ENCODE assay signal across 17 cellular contexts in genomic region chr6:16474834-16475781, GRCh38.
DNase-seq lines count a peak whose midpoint lies in the region; ATAC-seq and TF ChIP-seq lines count a peak whose summit lies in the region.
"Had no signal": no experiment of that assay in that cellular context is flagged by ENCODE, and none has a peak within 500 bp of the region (broad histone marks: within the 10 kb centered on the region; RNA-seq: fewer than 3 reads in every experiment).

No MANE protein-coding gene starts in this region.

- no peak overlapping the region for H3K9ac ChIP-seq in MM.1S (ENCODE audit: low read length)

- CTCF ChIA-PET in T-cell (lab: Charles Lee): interaction anchor here (0.9 to 2.7 kb wide), 2 partner anchors 36 to 39 kb away, joined by 5 to 8 read pairs; no protein-coding TSS in a partner anchor

- no peaks in the 10 kb centered on the region for H3K36me3 ChIP-seq in MM.1S (replicated peaks; ENCODE audit: insufficient read depth, low read length)

- H3K27me3 Mint-ChIP-seq in activated T-cell treated with anti-CD3 and anti-CD28 coated beads, Interleukin-2, amount 50 U/mL, for 24 hours: no peaks in the 10 kb centered on the region
- H3K27me3 Mint-ChIP-seq in T-cell: no peaks in the 10 kb centered on the region
- no peaks in the 10 kb centered on the region for H3K27me3 Mint-ChIP-seq in naive thymus-derived CD8-positive, alpha-beta T cell

- H3K36me3 Mint-ChIP-seq in activated T-cell treated with anti-CD3 and anti-CD28 coated beads, Interleukin-2, amount 50 U/mL, for 24 hours (ENCODE audit: low read depth): peaks cover 35% of the 10 kb centered on the region
- H3K36me3 Mint-ChIP-seq in T-cell: peaks cover 31% of the 10 kb centered on the region
- H3K36me3 Mint-ChIP-seq in naive thymus-derived CD8-positive, alpha-beta T cell: peaks cover 0 to 2% (median 0%) of the 10 kb centered on the region in 3 donors

- H2AFZ ChIP-seq in MM.1S (ENCODE audit: low read length): no peak overlapping the region

- no peaks in the 10 kb centered on the region for H3K9me2 ChIP-seq in MM.1S (replicated peaks; ENCODE audit: insufficient read depth, low read length)

- H3K4me1 ChIP-seq in MM.1S (ENCODE audit: low read length): peaks cover 32% of the 10 kb centered on the region

- no peak for DNase-seq in activated T-cell treated with anti-CD3 and anti-CD28 coated beads, Interleukin-2, amount 50 U/mL, for 24 hours
- DNase-seq in activated T-cell treated with anti-CD3 and anti-CD28 coated beads for 4 hours (no peak), T-cell (peak in 1 of 34 experiments; percentile 23), NCI-H69 (lab: John Stamatoyannopoulos, UW) (no peak), MM.1S (no peak), NCI-H1436 treated with DMSO at 0.1 percent for 48 hours (lab: John Stamatoyannopoulos, UW) (no peak)
- peak in 3 of 10 donors; percentile 21 to 57 (median 40) for DNase-seq in naive thymus-derived CD8-positive, alpha-beta T cell
- DNase-seq: activated CD4-positive, alpha-beta T cell treated with anti-CD3 and anti-CD28 coated beads for 48 hours; Calu3; islet precursor cell; NCI-H1930; NCI-H748 treated with DMSO at 0.1 percent for 48 hours; RPMI8226; testis had no signal

- H3K79me2 ChIP-seq in MM.1S (ENCODE audit: low read length): no peaks in the 10 kb centered on the region

- peaks cover 10% of the 10 kb centered on the region; the same call in 1 of the 2 replicates for H3F3A ChIP-seq in MM.1S (ENCODE audit: insufficient read depth, low read length)

- peak overlapping the region; percentile 88 for H3K27ac Mint-ChIP-seq in activated T-cell treated with anti-CD3 and anti-CD28 coated beads, Interleukin-2, amount 50 U/mL, for 24 hours
- H3K27ac Mint-ChIP-seq in T-cell: peak overlapping the region; percentile 62 to 81
- H3K27ac Mint-ChIP-seq in naive thymus-derived CD8-positive, alpha-beta T cell: peak overlapping the region; percentile 60 to 94 (median 82)

- no peaks in the 10 kb centered on the region for H3K9me3 ChIP-seq in MM.1S (replicated peaks; ENCODE audit: insufficient read depth, low read length)
- H3K9me3 ChIP-seq: testis had no signal

- POLR2A ChIA-PET in T-cell (lab: Charles Lee): interaction anchor here (0.6 to 1.5 kb wide), 6 partner anchors 11 to 295 kb away, joined by 3 to 5 read pairs (median 4); no protein-coding TSS in a partner anchor
- POLR2A ChIA-PET in naive thymus-derived CD8-positive, alpha-beta T cell (lab: Charles Lee): interaction anchor here (1.4 kb wide), 1 partner anchor 9 kb away, joined by 5 read pairs; no protein-coding TSS in a partner anchor

- TF ChIP-seq CTCF in MM.1S (IDR thresholded peaks at IDR 0.05; ENCODE audit: low read length): no peak

- H3K4me1 Mint-ChIP-seq in activated T-cell treated with anti-CD3 and anti-CD28 coated beads, Interleukin-2, amount 50 U/mL, for 24 hours (ENCODE audit: low read depth): peaks cover 88% of the 10 kb centered on the region
- peaks cover 47 to 82% (median 73%) of the 10 kb centered on the region in 3 donors for H3K4me1 Mint-ChIP-seq in T-cell
- peaks cover 27 to 58% (median 44%) of the 10 kb centered on the region in 4 donors for H3K4me1 Mint-ChIP-seq in naive thymus-derived CD8-positive, alpha-beta T cell

- H3K4me2 ChIP-seq in MM.1S (ENCODE audit: low read depth, low read length): no peak overlapping the region
- H3K4me2 ChIP-seq: smooth muscle cell had no signal

- no peak overlapping the region for H3K4me3 ChIP-seq in MM.1S (ENCODE audit: low read length)
- H3K4me3 ChIP-seq: smooth muscle cell, testis had no signal

- H3K27ac ChIP-seq in MM.1S (ENCODE audit: low read length): no peak overlapping the region
- H3K27ac ChIP-seq: HL-60, testis had no signal

- H3K9me3 Mint-ChIP-seq in activated T-cell treated with anti-CD3 and anti-CD28 coated beads, Interleukin-2, amount 50 U/mL, for 24 hours: no peaks in the 10 kb centered on the region
- peaks cover 0 to 4% (median 0%) of the 10 kb centered on the region in 3 donors for H3K9me3 Mint-ChIP-seq in T-cell
- no peaks in the 10 kb centered on the region for H3K9me3 Mint-ChIP-seq in naive thymus-derived CD8-positive, alpha-beta T cell

- no peaks in the 10 kb centered on the region for H4K20me1 ChIP-seq in MM.1S (ENCODE audit: insufficient read depth, low read length)

- H3K4me3 Mint-ChIP-seq in activated T-cell treated with anti-CD3 and anti-CD28 coated beads, Interleukin-2, amount 50 U/mL, for 24 hours: no peak overlapping the region
- H3K4me3 Mint-ChIP-seq in T-cell: peak overlapping the region in 2 of 3 donors; percentile 2 to 37
- peak overlapping the region in 9 of 10 donors; percentile 2 to 71 (median 37) for H3K4me3 Mint-ChIP-seq in naive thymus-derived CD8-positive, alpha-beta T cell

- ATAC-seq in GM19395 (IDR thresholded peaks at IDR 0.05; ENCODE audit: unreplicated experiment): peak; percentile 25
- ATAC-seq in T-cell (replicated peaks in 1 of 4): peak; percentile 64 to 85 (median 68)
- peak; percentile 82 to 83 for ATAC-seq in naive thymus-derived CD8-positive, alpha-beta T cell

- H3K27me3 ChIP-seq in MM.1S (replicated peaks; ENCODE audit: insufficient read depth, low read length): no peaks in the 10 kb centered on the region
- H3K27me3 ChIP-seq: testis had no signal

Comparison
In these comparisons a context has a peak if more than half of its experiments do, and no peak if none do; other contexts are left out.
1. ATAC-seq: peak in every context shown above with its lines; median percentile 82 in naive thymus-derived CD8-positive, alpha-beta T cell; 68 in T-cell; 25 in GM19395.